Comparison of ENCODE assay signal across 27 cellular contexts in the genomic region with DNA sequence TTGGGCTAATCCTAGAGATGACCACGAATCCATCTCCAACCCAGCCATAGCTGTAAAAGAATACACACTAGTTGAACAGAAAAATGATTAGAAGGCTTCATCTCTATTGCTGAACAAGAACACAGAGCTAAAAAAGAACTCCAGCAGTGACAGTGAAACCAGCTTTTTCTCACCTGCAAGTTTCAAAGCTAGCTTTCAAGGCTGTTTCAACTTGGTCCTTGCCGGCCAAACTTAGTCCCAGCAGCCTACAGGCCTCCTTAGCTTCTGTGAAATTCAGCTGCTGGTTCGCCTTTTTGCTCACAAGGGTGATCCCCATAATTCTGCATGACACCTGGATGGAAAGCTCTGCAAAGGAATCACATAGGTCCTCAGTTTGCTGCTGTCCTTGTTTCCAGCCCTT. TPM values are rescaled to one million over a fixed set of nuclear protein-coding genes. Genes with fewer than 3 reads are reported as not detected.
"Had no signal": no experiment of that assay in that cellular context is flagged by ENCODE, and none has a peak within 500 bp of the region (broad histone marks: within the 10 kb centered on the region; RNA-seq: fewer than 3 reads in every experiment).

No MANE protein-coding gene starts in this region.

- H3K4me1 Mint-ChIP-seq: mesothelial cell of epicardium; neural crest cell; stimulated activated effector memory CD8-positive, alpha-beta T cell treated with anti-CD3 and anti-CD28 coated beads, Interleukin-12 subunit alpha, Interleukin-12 subunit beta, amount 100 ng/mL, for 72 hours had no signal

- H3K4me2 ChIP-seq: hepatocyte had no signal

- ATAC-seq: foreskin keratinocyte; gastroesophageal sphincter; heart left ventricle; left lobe of liver; mucosa of descending colon; natural killer cell treated with Interleukin-12 subunit alpha and Interleukin-12 subunit beta and Interleukin-15 and Interleukin-18, amount 100 ng/mL, for 72 hours; right lobe of liver; stimulated activated effector memory CD8-positive, alpha-beta T cell treated with anti-CD3 and anti-CD28 coated beads, Interleukin-12 subunit alpha, Interleukin-12 subunit beta, amount 100 ng/mL, for 72 hours; stimulated activated naive CD8-positive, alpha-beta T cell treated with anti-CD3 and anti-CD28 coated beads, Interleukin-15, Interleukin-2, amounts not matched to agents 100 U/mL and 50 U/mL, for 24 hours had no signal

- H3K9me3 ChIP-seq: colonic mucosa, esophagus muscularis mucosa, gastroesophageal sphincter, heart left ventricle, mucosa of descending colon, neutrophil, right lobe of liver, vagina had no signal

- H3K27ac Mint-ChIP-seq: mesothelial cell of epicardium; natural killer cell treated with Interleukin-12 subunit alpha and Interleukin-12 subunit beta and Interleukin-15 and Interleukin-18, amount 100 ng/mL, for 72 hours; stimulated activated effector memory CD8-positive, alpha-beta T cell treated with anti-CD3 and anti-CD28 coated beads, Interleukin-12 subunit alpha, Interleukin-12 subunit beta, amount 100 ng/mL, for 72 hours had no signal

- H3K4me3 Mint-ChIP-seq: mesothelial cell of epicardium; natural killer cell treated with Interleukin-12 subunit alpha and Interleukin-12 subunit beta and Interleukin-15 and Interleukin-18, amount 100 ng/mL, for 72 hours; neural crest cell; stimulated activated effector memory CD8-positive, alpha-beta T cell treated with anti-CD3 and anti-CD28 coated beads, Interleukin-12 subunit alpha, Interleukin-12 subunit beta, amount 100 ng/mL, for 72 hours had no signal

- H3K27ac ChIP-seq: colonic mucosa, esophagus muscularis mucosa, foreskin keratinocyte, gastroesophageal sphincter, heart left ventricle, hepatocyte, parathyroid adenoma, right lobe of liver, vagina had no signal

- H3K36me3 Mint-ChIP-seq: mesothelial cell of epicardium; natural killer cell treated with Interleukin-12 subunit alpha and Interleukin-12 subunit beta and Interleukin-15 and Interleukin-18, amount 100 ng/mL, for 72 hours; stimulated activated effector memory CD8-positive, alpha-beta T cell treated with anti-CD3 and anti-CD28 coated beads, Interleukin-12 subunit alpha, Interleukin-12 subunit beta, amount 100 ng/mL, for 72 hours had no signal

- H3K36me3 ChIP-seq: colonic mucosa, esophagus muscularis mucosa, gastroesophageal sphincter, neutrophil, right lobe of liver, vagina had no signal

- H3K9me3 Mint-ChIP-seq: mesothelial cell of epicardium; natural killer cell treated with Interleukin-12 subunit alpha and Interleukin-12 subunit beta and Interleukin-15 and Interleukin-18, amount 100 ng/mL, for 72 hours; neural crest cell; stimulated activated effector memory CD8-positive, alpha-beta T cell treated with anti-CD3 and anti-CD28 coated beads, Interleukin-12 subunit alpha, Interleukin-12 subunit beta, amount 100 ng/mL, for 72 hours had no signal

- H3K27me3 ChIP-seq: colonic mucosa, esophagus muscularis mucosa, foreskin keratinocyte, gastroesophageal sphincter, heart left ventricle, hepatocyte, neutrophil, right lobe of liver, vagina had no signal

- H3K4me1 ChIP-seq: colonic mucosa, foreskin keratinocyte, parathyroid adenoma, right lobe of liver, vagina had no signal

- H3K79me2 ChIP-seq: hepatocyte, parathyroid adenoma had no signal

- H2AFZ ChIP-seq: hepatocyte, parathyroid adenoma had no signal

- H3K27me3 Mint-ChIP-seq: naive B cell, progenitor cell of endocrine pancreas had no signal

- DNase-seq: colonic mucosa; effector memory CD4-positive, alpha-beta T cell; foreskin keratinocyte; heart left ventricle; kidney; mucosa of descending colon; naive B cell; right lobe of liver; small intestine; stimulated activated CD4-positive, alpha-beta T cell treated with anti-CD3 and anti-CD28 coated beads, Interleukin-2, amount 100 ng/mL, for 24 hours; stimulated activated CD4-positive, alpha-beta T cell treated with anti-CD3 and anti-CD28 coated beads, Interleukin-4, amount 100 ng/mL, for 24 hours; stimulated activated naive CD8-positive, alpha-beta T cell treated with anti-CD3 and anti-CD28 coated beads, Interleukin-15, Interleukin-2, amounts not matched to agents 100 U/mL and 50 U/mL, for 24 hours; trophoblast cell had no signal

- H3K4me3 ChIP-seq: colonic mucosa, hepatocyte, lung, mucosa of descending colon, right lobe of liver, vagina had no signal

RNA-seq across cellular contexts. Expression of a gene that starts 4.4 kb away (rescaled TPM):
- total RNA-seq: foreskin keratinocyte; natural killer cell treated with Interleukin-12 subunit alpha and Interleukin-12 subunit beta and Interleukin-15 and Interleukin-18, amount 100 ng/mL, for 72 hours; osteoblast; progenitor cell of endocrine pancreas had no signal
- polyA plus RNA-seq: foreskin keratinocyte had no signal
